Comparison of ENCODE assay signal across 10 cellular contexts in the genomic region with DNA sequence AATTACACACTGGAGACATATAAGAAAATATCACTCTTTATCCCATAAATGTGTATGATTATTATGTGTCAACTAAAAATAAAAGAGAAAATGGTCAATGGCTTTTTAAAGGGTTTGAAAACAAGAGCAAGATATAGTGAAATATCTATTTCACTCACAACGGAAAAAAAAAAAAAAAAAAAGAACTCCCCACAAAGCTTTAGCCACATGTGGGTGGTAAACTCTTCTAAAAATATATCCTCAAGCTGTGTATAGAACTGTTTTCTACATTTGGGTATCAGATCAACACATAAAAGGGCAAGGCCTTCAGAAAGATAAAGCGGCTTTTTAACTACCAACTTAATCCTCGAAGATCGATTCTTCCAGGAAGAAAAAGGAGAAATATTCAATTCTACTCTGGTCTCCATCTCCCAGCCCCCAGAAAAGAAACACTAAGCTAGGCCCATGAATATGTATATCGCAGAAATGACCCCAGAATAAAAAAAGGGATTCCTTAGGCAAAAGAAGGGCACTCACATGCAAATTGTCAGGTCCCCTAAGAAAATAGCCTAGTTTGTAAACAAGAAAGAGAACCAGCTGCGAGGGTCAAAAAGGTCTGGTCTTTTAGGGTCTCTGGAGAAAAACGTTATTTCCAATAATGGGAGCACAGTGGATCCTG. TPM values are rescaled to one million over a fixed set of nuclear protein-coding genes. Genes with fewer than 3 reads are reported as not detected.
DNase-seq lines count a peak whose midpoint lies in the region; ATAC-seq and TF ChIP-seq lines count a peak whose summit lies in the region.
"Had no signal": no experiment of that assay in that cellular context is flagged by ENCODE, and none has a peak within 500 bp of the region (broad histone marks: within the 10 kb centered on the region; RNA-seq: fewer than 3 reads in every experiment).

No MANE protein-coding gene starts in this region.

- intact Hi-C loops in OCI-LY7 (cut with micrococcal nuclease; ENCODE audit: unreplicated experiment) (no loop called here), tibial artery (cut with DNase I; ENCODE audit: low total_unique reads) (no loop called here)

- peaks cover 78% of the 10 kb centered on the region for H3K4me1 Mint-ChIP-seq in activated T-cell treated with anti-CD3 and anti-CD28 coated beads, Interleukin-2, amount 50 U/mL, for 24 hours (ENCODE audit: low read depth)
- peaks cover 22% of the 10 kb centered on the region for H3K4me1 Mint-ChIP-seq in glutamatergic neuron (ENCODE audit: low read depth, unreplicated experiment)

- H4K20me1 ChIP-seq in OCI-LY7 (ENCODE audit: insufficient read depth, low read length), result no peaks in the 10 kb centered on the region

- no peak overlapping the region for H3K4me3 ChIP-seq in OCI-LY7 (ENCODE audit: low read depth, low read length, poor library complexity, severe bottlenecking)
- no peak overlapping the region for H3K4me3 ChIP-seq in tibial artery

- POLR2A ChIA-PET in OCI-LY7 (lab: Charles Lee), result interaction anchor here (0.5 to 2.2 kb wide), 8 partner anchors 10 to 142 kb away, joined by 3 to 12 read pairs (median 6); no protein-coding TSS in a partner anchor

- CTCF ChIA-PET in OCI-LY7 (lab: Charles Lee; ENCODE audit: unreplicated experiment), result interaction anchor here (0.6 kb wide), 1 partner anchor 47 kb away, joined by 3 read pairs; no protein-coding TSS in a partner anchor

- no peaks in the 10 kb centered on the region for H3K27me3 ChIP-seq in tibial artery

- TF ChIP-seq CTCF in OCI-LY7 (conservative IDR thresholded peaks at IDR 0.05; ENCODE audit: low read length) (no peak), glutamatergic neuron (IDR thresholded peaks at IDR 0.05; ENCODE audit: partially characterized antibody, unreplicated experiment) (no peak), tibial artery (IDR thresholded peaks at IDR 0.05) (no peak)

- peak overlapping the region; percentile 24 for H3K4me2 ChIP-seq in OCI-LY7 (ENCODE audit: low read length)

- H3K36me3 ChIP-seq in OCI-LY7 (ENCODE audit: insufficient read depth, low read length) (no peaks in the 10 kb centered on the region), tibial artery (peaks cover 0 to 4% (median 0%) of the 10 kb centered on the region in 3 donors)

- H3K9me3 Mint-ChIP-seq in activated T-cell treated with anti-CD3 and anti-CD28 coated beads, Interleukin-2, amount 50 U/mL, for 24 hours, result no peaks in the 10 kb centered on the region
- H3K9me3 Mint-ChIP-seq in glutamatergic neuron (ENCODE audit: unreplicated experiment), result peaks cover 8% of the 10 kb centered on the region

- H3K27me3 Mint-ChIP-seq in activated T-cell treated with anti-CD3 and anti-CD28 coated beads, Interleukin-2, amount 50 U/mL, for 24 hours, result no peaks in the 10 kb centered on the region
- peaks cover 9% of the 10 kb centered on the region for H3K27me3 Mint-ChIP-seq in glutamatergic neuron (ENCODE audit: unreplicated experiment)

- H3K79me2 ChIP-seq in OCI-LY7 (ENCODE audit: insufficient read depth, low read depth, low read length), result no peaks in the 10 kb centered on the region

- H2AFZ ChIP-seq in OCI-LY7 (ENCODE audit: low read length), result no peak overlapping the region

- TSS peak; percentile 27 for BruUV-seq in OCI-LY7 (replicated peaks; lab: Mats Ljungman, UMichigan)

- H3K9me3 ChIP-seq in OCI-LY7 (ENCODE audit: low read length) (no peaks in the 10 kb centered on the region), tibial artery (no peaks in the 10 kb centered on the region)

- DNase-seq in activated T-cell treated with anti-CD3 and anti-CD28 coated beads, Interleukin-2, amount 50 U/mL, for 24 hours, result no peak
- DNase-seq in activated T-cell treated with anti-CD3 and anti-CD28 coated beads for 4 hours (no peak), OCI-LY7 (ENCODE audit: low spot score) (no peak), glutamatergic neuron (no peak), tibial artery (no peak), ecto neural progenitor cell (ENCODE audit: low spot score) (no peak)
- DNase-seq in stimulated activated CD4-positive, alpha-beta T cell treated with anti-CD3 and anti-CD28 coated beads, Interleukin-4, amount 100 ng/mL, for 4 hours, result no peak
- DNase-seq: HCEC 1CT had no signal

- no peak for ATAC-seq in HG03469 (IDR thresholded peaks at IDR 0.05; ENCODE audit: unreplicated experiment)
- ATAC-seq: SK-N-SH treated with all-trans-retinoic acid at 6 μM for 48 hours had no signal

- no peaks in the 10 kb centered on the region for H3K9me2 ChIP-seq in OCI-LY7 (ENCODE audit: insufficient read depth, low read length)

- H3K4me3 Mint-ChIP-seq in activated T-cell treated with anti-CD3 and anti-CD28 coated beads, Interleukin-2, amount 50 U/mL, for 24 hours, result peak overlapping the region; percentile 69
- H3K4me3 Mint-ChIP-seq in glutamatergic neuron (ENCODE audit: unreplicated experiment), result peak overlapping the region; percentile 25

- H3K27ac ChIP-seq in OCI-LY7 (ENCODE audit: low read depth, low read length, poor library complexity, severe bottlenecking) (no peak overlapping the region), tibial artery (peak overlapping the region; percentile 96)

- peaks cover 56% of the 10 kb centered on the region for H3K36me3 Mint-ChIP-seq in activated T-cell treated with anti-CD3 and anti-CD28 coated beads, Interleukin-2, amount 50 U/mL, for 24 hours (ENCODE audit: low read depth)
- peaks cover 9% of the 10 kb centered on the region for H3K36me3 Mint-ChIP-seq in glutamatergic neuron (ENCODE audit: unreplicated experiment)

- peak overlapping the region; percentile 92 for H3K27ac Mint-ChIP-seq in activated T-cell treated with anti-CD3 and anti-CD28 coated beads, Interleukin-2, amount 50 U/mL, for 24 hours
- H3K27ac Mint-ChIP-seq in glutamatergic neuron (ENCODE audit: unreplicated experiment), result peak overlapping the region; percentile 16

- H3K4me1 ChIP-seq in OCI-LY7 (ENCODE audit: insufficient read depth, low read length, poor library complexity, severe bottlenecking) (peaks cover 60% of the 10 kb centered on the region), tibial artery (peaks cover 0 to 46% (median 22%) of the 10 kb centered on the region in 4 donors)

RNA-seq across cellular contexts. Expression of gene LITAF, which starts 4.4 kb away (rescaled TPM):
- total RNA-seq in OCI-LY7 (2014; rRNA removed; shearing (Covaris generic)), result 12.2 and 18.4 TPM in 2 replicates
- total RNA-seq in OCI-LY7 (2022) (34.2 and 43.2 TPM in 2 replicates), glutamatergic neuron (ENCODE audit: unreplicated experiment) (29.2 TPM)
